ENCODE assay signal across 15 cellular contexts in the genomic region with DNA sequence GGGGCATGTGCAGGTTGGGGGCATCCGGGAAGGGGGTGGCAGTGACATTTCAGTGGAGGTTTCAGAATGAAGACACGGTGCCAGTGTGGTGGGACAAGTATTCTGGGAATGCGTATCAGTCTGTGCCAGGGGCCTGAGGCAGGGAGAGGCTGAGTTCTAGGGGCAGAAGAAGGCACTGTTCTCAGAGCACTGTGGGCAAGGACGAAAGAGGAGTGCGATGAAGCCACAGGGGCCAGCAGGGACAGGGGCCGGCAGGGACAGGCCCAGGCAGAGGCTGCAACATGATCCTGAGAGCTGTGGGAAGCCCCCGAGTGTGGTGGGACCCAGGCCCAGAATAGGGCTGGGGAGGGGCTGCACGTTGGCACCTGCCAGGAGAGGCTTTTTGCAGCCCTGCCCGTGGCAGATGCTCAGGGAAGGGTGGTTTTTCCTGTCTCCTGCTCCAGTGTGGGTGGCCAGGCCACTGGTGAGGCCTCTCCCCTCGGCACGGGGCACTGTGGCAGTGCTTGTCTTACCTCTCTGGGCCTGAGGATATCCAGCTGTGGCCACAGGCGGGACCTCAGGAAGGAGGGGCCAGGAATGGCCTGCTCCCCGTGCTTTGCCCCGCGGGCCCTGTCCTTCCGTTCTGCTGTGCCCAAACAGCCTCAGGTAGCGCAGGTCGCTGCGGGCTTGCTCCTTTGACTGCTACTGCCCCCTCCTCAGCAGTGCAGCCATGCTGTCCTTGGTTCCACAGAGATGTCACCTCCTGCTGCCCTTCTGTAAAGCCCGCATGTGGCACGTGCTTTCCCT. TPM values are rescaled to one million over a fixed set of nuclear protein-coding genes. Genes with fewer than 3 reads are reported as not detected.
A peak's percentile ranks its signal among the peaks of the same experiment; 100 is the strongest.
DNase-seq lines count a peak whose midpoint lies in the region; ATAC-seq and TF ChIP-seq lines count a peak whose summit lies in the region.
"Had no signal": no experiment of that assay in that cellular context is flagged by ENCODE, and none has a peak within 500 bp of the region (broad histone marks: within the 10 kb centered on the region; RNA-seq: fewer than 3 reads in every experiment).

No MANE protein-coding gene starts in this region.

- H3K4me3 ChIP-seq in BLaER1 treated with 17β-estradiol and CSF1 and Interleukin-3, amounts not matched to agents 10 nM and 100 nM = no peak overlapping the region
- H3K4me3 ChIP-seq in Panc1 (ENCODE audit: low read depth in 2 of 2, low read length in 2 of 2) (no peak overlapping the region), heart right ventricle (no peak overlapping the region), trophoblast cell (ENCODE audit: low read depth, low read length) (no peak overlapping the region), esophagus squamous epithelium (peak overlapping the region in 1 of 4 donors; percentile 7), hepatocyte (no peak overlapping the region)
- H3K4me3 ChIP-seq: GM23248 had no signal

- peaks cover 25 to 48% (median 37%) of the 10 kb centered on the region in 11 experiments for H3K36me3 ChIP-seq in BLaER1 treated with 17β-estradiol and CSF1 and Interleukin-3, amounts not matched to agents 10 nM and 100 nM
- 0 out of 2 replicates have a peak, but pooled peaks cover 3% of the 10 kb centered on the region for H3K36me3 ChIP-seq in Panc1 (ENCODE audit: control insufficient read depth, insufficient read depth, low read length)
- peaks cover 0 to 24% (median 7%) of the 10 kb centered on the region in 9 donors for H3K36me3 ChIP-seq in heart right ventricle
- H3K36me3 ChIP-seq in trophoblast cell (ENCODE audit: control insufficient read depth in 1 of 2, insufficient read depth in 2 of 2, low read length in 2 of 2) = peaks cover 3% of the 10 kb centered on the region in 2 experiments
- H3K36me3 ChIP-seq in esophagus squamous epithelium = peaks cover 0 to 27% (median 0%) of the 10 kb centered on the region in 3 donors
- no peaks in the 10 kb centered on the region for H3K36me3 ChIP-seq in hepatocyte (replicated peaks; ENCODE audit: insufficient read depth, low read depth)

- intact Hi-C loops in Panc1 (cut with micrococcal nuclease; ENCODE audit: unreplicated experiment) = no loop called here
- intact Hi-C loops in heart right ventricle (cut with DNase I) = no loop called here
- intact Hi-C loops in esophagus squamous epithelium (cut with DNase I) = no loop called here

- no peak overlapping the region for H4K12ac ChIP-seq in trophoblast cell (ENCODE audit: low read depth, low read length)

- no peak overlapping the region for H2AK5ac ChIP-seq in trophoblast cell (ENCODE audit: low read length)

- peaks cover 0 to 50% (median 24%) of the 10 kb centered on the region in 11 experiments; a peak in 14 of 22 replicates for H4K20me1 ChIP-seq in BLaER1 treated with 17β-estradiol and CSF1 and Interleukin-3, amounts not matched to agents 10 nM and 100 nM
- H4K20me1 ChIP-seq in hepatocyte (ENCODE audit: insufficient read depth, poor library complexity, severe bottlenecking) = peaks cover 8% of the 10 kb centered on the region

- DNase-seq in Panc1 (ENCODE audit: low read depth, low spot score) = no peak
- DNase-seq in heart right ventricle = no peak
- DNase-seq in trophoblast cell = peak; percentile 24 to 28
- DNase-seq in 8988T = no peak
- DNase-seq in esophagus squamous epithelium (lab: John Stamatoyannopoulos, UW) = no peak
- DNase-seq in hepatocyte (ENCODE audit: low spot score) = no peak
- no peak for DNase-seq in NCI-H524 treated with DMSO at 0.1 percent for 48 hours (lab: John Stamatoyannopoulos, UW)
- DNase-seq: activated B cell treated with CpG ODN at 0.5 μM for 24 hours; activated naive CD4-positive, alpha-beta T cell treated with Interleukin-2 at 50 U/mL for 16 hours; GM23248; KG1; NCI-H1105 treated with DMSO at 0.1 percent for 48 hours; NCI-H226; stimulated activated CD4-positive, alpha-beta T cell treated with anti-CD3 and anti-CD28 coated beads, Interleukin-4, amount 100 ng/mL, for 1 hour had no signal

- POLR2A ChIA-PET in Panc1 (lab: Charles Lee) = no interaction called here

- H2AFZ ChIP-seq in trophoblast cell (ENCODE audit: insufficient read depth, low read length, poor library complexity) = no peak overlapping the region
- no peak overlapping the region for H2AFZ ChIP-seq in hepatocyte
- H2AFZ ChIP-seq: GM23248 had no signal

- H4K91ac ChIP-seq in trophoblast cell (ENCODE audit: low read depth, low read length) = no peak overlapping the region

- H3K14ac ChIP-seq in trophoblast cell (ENCODE audit: low read length) = no peak overlapping the region

- H3K4me2 ChIP-seq in BLaER1 treated with 17β-estradiol and CSF1 and Interleukin-3, amounts not matched to agents 10 nM and 100 nM = peak overlapping the region; percentile 3 to 97 (median 72); a peak in 18 of 22 replicates
- no peak overlapping the region for H3K4me2 ChIP-seq in trophoblast cell (ENCODE audit: low read length)
- no peak overlapping the region for H3K4me2 ChIP-seq in hepatocyte

- H3K27ac ChIP-seq in BLaER1 treated with 17β-estradiol and CSF1 and Interleukin-3, amounts not matched to agents 10 nM and 100 nM = peak overlapping the region in 8 of 11 experiments; percentile 43 to 79 (median 67); a peak in 16 of 22 replicates
- 0 out of 2 replicates have a peak overlapping the region, but pooled peaks have one; percentile 18 for H3K27ac ChIP-seq in Panc1 (ENCODE audit: low read length)
- H3K27ac ChIP-seq in heart right ventricle = peak overlapping the region; percentile 5 to 79 (median 62)
- H3K27ac ChIP-seq in trophoblast cell (ENCODE audit: low read depth, low read length) = no peak overlapping the region
- peak overlapping the region in 2 of 4 donors; percentile 25 to 36 for H3K27ac ChIP-seq in esophagus squamous epithelium
- no peak overlapping the region for H3K27ac ChIP-seq in hepatocyte
- H3K27ac ChIP-seq: GM23248 had no signal

- no peaks in the 10 kb centered on the region for H3K79me2 ChIP-seq in trophoblast cell (ENCODE audit: control insufficient read depth, insufficient read depth, low read length, poor library complexity)
- peaks cover 60% of the 10 kb centered on the region for H3K79me2 ChIP-seq in hepatocyte

- ATAC-seq in Panc1 (peak; percentile 66), heart right ventricle (peak; percentile 15 to 70 (median 49))

- no peak overlapping the region for H3K4ac ChIP-seq in trophoblast cell (ENCODE audit: low read depth, low read length)

- H3K27me3 ChIP-seq in BLaER1 treated with 17β-estradiol and CSF1 and Interleukin-3, amounts not matched to agents 10 nM and 100 nM = no peaks in the 10 kb centered on the region
- no peaks in the 10 kb centered on the region for H3K27me3 ChIP-seq in Panc1 (ENCODE audit: control insufficient read depth, insufficient read depth, low read length)
- H3K27me3 ChIP-seq in heart right ventricle = no peaks in the 10 kb centered on the region
- H3K27me3 ChIP-seq in trophoblast cell (ENCODE audit: insufficient read depth, low read length) = no peaks in the 10 kb centered on the region
- no peaks in the 10 kb centered on the region for H3K27me3 ChIP-seq in esophagus squamous epithelium
- H3K27me3 ChIP-seq in hepatocyte = no peaks in the 10 kb centered on the region

- no peak overlapping the region for H2BK12ac ChIP-seq in trophoblast cell (ENCODE audit: low read length)

- TF ChIP-seq CTCF in Panc1 (IDR thresholded peaks at IDR 0.05) (no peak), heart right ventricle (IDR thresholded peaks at IDR 0.05) (no peak), esophagus squamous epithelium (IDR thresholded peaks at IDR 0.05) (no peak), hepatocyte (IDR thresholded peaks at IDR 0.05; ENCODE audit: poor library complexity) (no peak)

- H4K8ac ChIP-seq in trophoblast cell (ENCODE audit: low read depth, low read length) = no peak overlapping the region

- no peaks in the 10 kb centered on the region for H3K79me1 ChIP-seq in trophoblast cell (ENCODE audit: low read length)

- CTCF ChIA-PET in Panc1 (lab: Charles Lee) = no interaction called here

- peak overlapping the region in 4 of 11 experiments; percentile 43 to 70 (median 66); a peak in 7 of 22 replicates for H3K9ac ChIP-seq in BLaER1 treated with 17β-estradiol and CSF1 and Interleukin-3, amounts not matched to agents 10 nM and 100 nM
- no peak overlapping the region for H3K9ac ChIP-seq in trophoblast cell (ENCODE audit: low read length)
- H3K9ac ChIP-seq: GM23248 had no signal

- no peak overlapping the region for H3K23ac ChIP-seq in trophoblast cell (ENCODE audit: low read length)

- no TSS peak for BruUV-seq in Panc1 (replicated peaks; lab: Mats Ljungman, UMichigan)

- 67 to 69% methylated on average over 21 of the region's 21 CpGs for whole genome bisulfite sequencing in heart right ventricle, 2 donors
- no CpG with 5 or more reads among the region's 21 CpGs for WGBS in trophoblast cell (ENCODE audit: extremely low coverage, insufficient coverage, insufficient read length)
- 47% methylated on average over 8 to 10 of the region's 21 CpGs for WGBS in esophagus squamous epithelium, 2 donors
- 87% methylated on average over 21 of the region's 21 CpGs for WGBS in hepatocyte (ENCODE audit: low lambda C conversion rate, missing lambda C conversion rate)

- H2BK120ac ChIP-seq in trophoblast cell (ENCODE audit: insufficient read depth, low read length, poor library complexity) = no peak overlapping the region

- no peaks in the 10 kb centered on the region for H3K9me2 ChIP-seq in hepatocyte (replicated peaks; ENCODE audit: insufficient read depth)

- peaks cover 28 to 51% (median 32%) of the 10 kb centered on the region in 10 experiments for H3K4me1 ChIP-seq in BLaER1 treated with 17β-estradiol and CSF1 and Interleukin-3, amounts not matched to agents 10 nM and 100 nM
- H3K4me1 ChIP-seq in Panc1 (ENCODE audit: control insufficient read depth, insufficient read depth, low read length) (peaks cover 13% of the 10 kb centered on the region), heart right ventricle (peaks cover 0 to 46% (median 24%) of the 10 kb centered on the region in 9 donors), trophoblast cell (ENCODE audit: control insufficient read depth in 1 of 2, insufficient read depth in 2 of 2, low read length in 2 of 2) (no peaks in the 10 kb centered on the region), esophagus squamous epithelium (peaks cover 4 to 19% (median 9%) of the 10 kb centered on the region in 3 donors), hepatocyte (ENCODE audit: insufficient read depth) (no peaks in the 10 kb centered on the region)

- in situ Hi-C loops in Panc1 (cut with HindIII; ENCODE audit: low pct_unique_long_range_greater_than_20kb, low sequenced_read_pairs) = no loop called here

- H3K18ac ChIP-seq in trophoblast cell (ENCODE audit: low read length) = no peak overlapping the region

- TF ChIP-seq POLR2A in esophagus squamous epithelium (IDR thresholded peaks at IDR 0.05) = no peak

- H2BK5ac ChIP-seq in trophoblast cell (ENCODE audit: low read depth, low read length, poor library complexity) = no peak overlapping the region

- peaks cover 0 to 7% (median 0%) of the 10 kb centered on the region in 11 experiments; a peak in 3 of 22 replicates for H3K9me3 ChIP-seq in BLaER1 treated with 17β-estradiol and CSF1 and Interleukin-3, amounts not matched to agents 10 nM and 100 nM (replicated peaks in 1 of 11)
- H3K9me3 ChIP-seq in Panc1 (ENCODE audit: control insufficient read depth, insufficient read depth, low read depth, low read length) (no peaks in the 10 kb centered on the region), heart right ventricle (peaks cover 0 to 8% (median 0%) of the 10 kb centered on the region in 11 donors), trophoblast cell (ENCODE audit: insufficient read depth, low read depth, low read length) (no peaks in the 10 kb centered on the region), esophagus squamous epithelium (no peaks in the 10 kb centered on the region), hepatocyte (ENCODE audit: low read depth) (no peaks in the 10 kb centered on the region)

RNA-seq across cellular contexts. Expression of a gene that starts 10.0 kb away (rescaled TPM):
- total RNA-seq in Panc1 (2021; ENCODE audit: unreplicated experiment) = 108 TPM
- polyA plus RNA-seq in Panc1 (2012; ENCODE audit: insufficient read length) = 99.8 TPM
- total RNA-seq in heart right ventricle = 100 to 1,000 TPM in 3 of 10 donors, 10 to 100 TPM in 7; 54.6 to 141 (median 78.0) TPM
- polyA plus RNA-seq in heart right ventricle = 100 to 1,000 TPM; 161 to 167 TPM
- polyA plus RNA-seq in trophoblast cell (2013) = 20.3 and 20.9 TPM in 2 replicates
- 10 to 100 TPM; 26.5 to 48.4 (median 40.2) TPM for total RNA-seq in esophagus squamous epithelium
- total RNA-seq in hepatocyte = 58.1 and 80.4 TPM in 2 replicates
- polyA plus RNA-seq in hepatocyte = 87.1 and 92.0 TPM in 2 replicates

RNA-seq across cellular contexts. Expression of a gene that starts 42.4 kb away (rescaled TPM):
- total RNA-seq in Panc1 (2021; ENCODE audit: unreplicated experiment) (220 TPM), heart right ventricle (100 to 1,000 TPM; 203 to 462 (median 276) TPM), esophagus squamous epithelium (100 to 1,000 TPM in 2 of 4 donors, 10 to 100 TPM in 2; 70.8 to 127 (median 95.6) TPM), hepatocyte (52.0 and 61.1 TPM in 2 replicates)
- 308 TPM for polyA plus RNA-seq in Panc1 (2012; ENCODE audit: insufficient read length)
- polyA plus RNA-seq in heart right ventricle (100 to 1,000 TPM in 1 of 2 donors, 10 to 100 TPM in 1; 83.1 to 250 TPM), hepatocyte (35.0 and 45.3 TPM in 2 replicates)
- polyA plus RNA-seq in trophoblast cell (2013) = 21.3 and 22.0 TPM in 2 replicates

Comparison
In these comparisons a context has a peak if more than half of its experiments do, and no peak if none do; other contexts are left out.
1. H3K27ac ChIP-seq: peak in BLaER1 treated with 17β-estradiol and CSF1 and Interleukin-3, amounts not matched to agents 10 nM and 100 nM (8 of 11), Panc1 (single experiment) and heart right ventricle (10 of 10); none in trophoblast cell (single experiment) and hepatocyte (single experiment).
2. H3K4me2 ChIP-seq: peak in BLaER1 treated with 17β-estradiol and CSF1 and Interleukin-3, amounts not matched to agents 10 nM and 100 nM (11 of 11); none in trophoblast cell (single experiment) and hepatocyte (single experiment).
3. DNase-seq: peak in trophoblast cell (2 of 2); none in Panc1 (single experiment), heart right ventricle (0 of 2), 8988T (single experiment), esophagus squamous epithelium (single experiment), hepatocyte (single experiment) and NCI-H524 treated with DMSO at 0.1 percent for 48 hours (single experiment).